Comparison of ENCODE assay signal across 19 cellular contexts in genomic region chr2:239533917-239534316, GRCh38.
DNase-seq lines count a peak whose midpoint lies in the region; ATAC-seq, FAIRE-seq and TF ChIP-seq lines count a peak whose summit lies in the region.
"Had no signal": no experiment of that assay in that cellular context is flagged by ENCODE, and none has a peak within 500 bp of the region (broad histone marks: within the 10 kb centered on the region; RNA-seq: fewer than 3 reads in every experiment).

No MANE protein-coding gene starts in this region.

- no peak overlapping the region for H3K23ac ChIP-seq in neuronal stem cell (ENCODE audit: low read depth, low read length, poor library complexity)

- H3K18ac ChIP-seq in neuronal stem cell (ENCODE audit: low read length): peak overlapping the region; percentile 65

- peak overlapping the region; percentile 59 for H2BK12ac ChIP-seq in neuronal stem cell (ENCODE audit: low read length)

- no peak overlapping the region for H4K8ac ChIP-seq in neuronal stem cell (ENCODE audit: low read depth, low read length)

- H3K36me3 Mint-ChIP-seq in natural killer cell treated with Interleukin-12 subunit alpha and Interleukin-12 subunit beta and Interleukin-15 and Interleukin-18, amount 100 ng/mL, for 72 hours: no peaks in the 10 kb centered on the region
- H3K36me3 Mint-ChIP-seq in natural killer cell: no peaks in the 10 kb centered on the region
- no peaks in the 10 kb centered on the region for H3K36me3 Mint-ChIP-seq in activated CD8-positive, alpha-beta T cell treated with anti-CD3 and anti-CD28 coated beads for 36 hours (ENCODE audit: low read depth)
- H3K36me3 Mint-ChIP-seq: immature natural killer cell had no signal

- peaks cover 0 to 2% of the 10 kb centered on the region in 2 donors for H3K36me3 ChIP-seq in neuronal stem cell (replicated peaks in 1 of 2; ENCODE audit: control insufficient read depth in 2 of 2, insufficient read depth in 2 of 2, low read length in 2 of 2)

- H3K4me2 ChIP-seq in neuronal stem cell (ENCODE audit: insufficient read depth, low read length, poor library complexity, severe bottlenecking): no peak overlapping the region
- H3K4me2 ChIP-seq: GM23338 had no signal

- peak overlapping the region; percentile 66 for H2AK5ac ChIP-seq in neuronal stem cell (ENCODE audit: low read depth, low read length)

- H2BK120ac ChIP-seq in neuronal stem cell (ENCODE audit: low read depth, low read length): peak overlapping the region; percentile 73

- intact Hi-C loops in natural killer cell (cut with micrococcal nuclease): no loop called here
- intact Hi-C loops in activated CD8-positive, alpha-beta T cell treated with anti-CD3 and anti-CD28 coated beads for 36 hours (cut with micrococcal nuclease): no loop called here

- no peak overlapping the region for H3K27ac ChIP-seq in neuronal stem cell (replicated peaks; ENCODE audit: low read length)
- H3K27ac ChIP-seq: body of pancreas had no signal

- no peak overlapping the region for H3K4ac ChIP-seq in neuronal stem cell (ENCODE audit: low read length)

- ATAC-seq in natural killer cell treated with Interleukin-12 subunit alpha and Interleukin-12 subunit beta and Interleukin-15 and Interleukin-18, amount 100 ng/mL, for 72 hours: no peak
- ATAC-seq in natural killer cell (no peak), HG03095 (IDR thresholded peaks at IDR 0.05; ENCODE audit: unreplicated experiment) (no peak)
- ATAC-seq in activated CD8-positive, alpha-beta T cell treated with anti-CD3 and anti-CD28 coated beads for 36 hours: no peak
- ATAC-seq: body of pancreas, GM23338 had no signal

- H3K14ac ChIP-seq in neuronal stem cell (ENCODE audit: low read length): no peak overlapping the region

- H2AFZ ChIP-seq in neuronal stem cell (ENCODE audit: low read length): no peak overlapping the region
- H2AFZ ChIP-seq: GM23338 had no signal

- no peak overlapping the region for H4K91ac ChIP-seq in neuronal stem cell (ENCODE audit: low read depth, low read length, poor library complexity)

- H3K9me3 Mint-ChIP-seq in natural killer cell treated with Interleukin-12 subunit alpha and Interleukin-12 subunit beta and Interleukin-15 and Interleukin-18, amount 100 ng/mL, for 72 hours: no peaks in the 10 kb centered on the region
- H3K9me3 Mint-ChIP-seq in natural killer cell: peaks cover 0 to 3% of the 10 kb centered on the region in 2 donors
- peaks cover 4% of the 10 kb centered on the region for H3K9me3 Mint-ChIP-seq in activated CD8-positive, alpha-beta T cell treated with anti-CD3 and anti-CD28 coated beads for 36 hours

- peak; percentile 31 for DNase-seq in natural killer cell treated with Interleukin-12 subunit alpha and Interleukin-12 subunit beta and Interleukin-15 and Interleukin-18, amount 100 ng/mL, for 72 hours (ENCODE audit: low spot score)
- DNase-seq in natural killer cell (no peak), fibroblast of villous mesenchyme (ENCODE audit: low read depth) (peak; percentile 22), neuronal stem cell (ENCODE audit: low spot score) (no peak), RCC 7860 (ENCODE audit: low spot score) (no peak), A172 (ENCODE audit: low spot score) (no peak)
- DNase-seq in activated CD8-positive, alpha-beta T cell treated with anti-CD3 and anti-CD28 coated beads for 36 hours: no peak
- DNase-seq: activated CD4-positive, alpha-beta T cell treated with anti-CD3 and anti-CD28 coated beads, Interleukin-2, amount 50 U/mL, for 48 hours; activated naive CD4-positive, alpha-beta T cell treated with anti-CD3 and anti-CD28 coated beads, Interleukin-2, amount 50 U/mL, for 16 hours; body of pancreas; CD4-positive, alpha-beta T cell; glutamatergic neuron; immature natural killer cell; naive B cell; NCI-H1694; NCI-H446; T-helper 1 cell had no signal

- H3K9ac ChIP-seq in neuronal stem cell (ENCODE audit: low read depth, low read length, poor library complexity): no peak overlapping the region

- H3K4me3 Mint-ChIP-seq in natural killer cell treated with Interleukin-12 subunit alpha and Interleukin-12 subunit beta and Interleukin-15 and Interleukin-18, amount 100 ng/mL, for 72 hours: no peak overlapping the region
- H3K4me3 Mint-ChIP-seq in natural killer cell: no peak overlapping the region
- H3K4me3 Mint-ChIP-seq in activated CD8-positive, alpha-beta T cell treated with anti-CD3 and anti-CD28 coated beads for 36 hours: no peak overlapping the region
- H3K4me3 Mint-ChIP-seq: CD4-positive, alpha-beta T cell; GM23338; immature natural killer cell; naive B cell had no signal

- no peak for FAIRE-seq in RCC 7860 (lab: Jason Lieb, UNC)

- peaks cover 0 to 5% (median 0%) of the 10 kb centered on the region in 3 experiments for H3K27me3 ChIP-seq in neuronal stem cell (ENCODE audit: control insufficient read depth in 3 of 3, insufficient read depth in 3 of 3, low read depth in 1 of 3, low read length in 3 of 3)
- H3K27me3 ChIP-seq: body of pancreas had no signal

- peaks cover 4 to 5% of the 10 kb centered on the region in 2 donors for H3K9me3 ChIP-seq in neuronal stem cell (replicated peaks in 1 of 2; ENCODE audit: control insufficient read depth in 2 of 2, insufficient read depth in 1 of 2, low read depth in 1 of 2, low read length in 2 of 2)

- CTCF ChIA-PET in activated CD8-positive, alpha-beta T cell treated with anti-CD3 and anti-CD28 coated beads for 36 hours (lab: Charles Lee): no interaction called here

- H3K4me1 Mint-ChIP-seq in natural killer cell treated with Interleukin-12 subunit alpha and Interleukin-12 subunit beta and Interleukin-15 and Interleukin-18, amount 100 ng/mL, for 72 hours (ENCODE audit: low read depth in 2 of 2): peaks cover 0 to 3% of the 10 kb centered on the region in 2 donors
- H3K4me1 Mint-ChIP-seq in natural killer cell: peaks cover 0 to 12% of the 10 kb centered on the region in 2 donors
- H3K4me1 Mint-ChIP-seq in activated CD8-positive, alpha-beta T cell treated with anti-CD3 and anti-CD28 coated beads for 36 hours (ENCODE audit: low read depth): no peaks in the 10 kb centered on the region
- H3K4me1 Mint-ChIP-seq: GM23338, immature natural killer cell, naive B cell had no signal

- peaks cover 3% of the 10 kb centered on the region for H3K79me1 ChIP-seq in neuronal stem cell (ENCODE audit: low read depth, low read length)

- peaks cover 19 to 23% of the 10 kb centered on the region in 2 donors for H3K4me1 ChIP-seq in neuronal stem cell (ENCODE audit: control insufficient read depth in 2 of 2, insufficient read depth in 1 of 2, low read depth in 1 of 2, low read length in 2 of 2)
- H3K4me1 ChIP-seq: body of pancreas had no signal

- H2BK5ac ChIP-seq in neuronal stem cell (ENCODE audit: low read length): no peak overlapping the region

- no CpG with 5 or more reads among the region's 7 CpGs for WGBS in neuronal stem cell (ENCODE audit: extremely low coverage in 2 of 2, insufficient read length in 2 of 2, insufficient replicate concordance in 1 of 2), 2 donors

- TF ChIP-seq CTCF in natural killer cell (IDR thresholded peaks at IDR 0.05) (no peak), fibroblast of villous mesenchyme (IDR thresholded peaks at IDR 0.05; ENCODE audit: insufficient read depth, low read depth, low read length) (no peak)
- TF ChIP-seq CTCF in activated CD8-positive, alpha-beta T cell treated with anti-CD3 and anti-CD28 coated beads for 36 hours (IDR thresholded peaks at IDR 0.05): no peak

- H3K27ac Mint-ChIP-seq in natural killer cell treated with Interleukin-12 subunit alpha and Interleukin-12 subunit beta and Interleukin-15 and Interleukin-18, amount 100 ng/mL, for 72 hours: no peak overlapping the region
- no peak overlapping the region for H3K27ac Mint-ChIP-seq in natural killer cell
- no peak overlapping the region for H3K27ac Mint-ChIP-seq in activated CD8-positive, alpha-beta T cell treated with anti-CD3 and anti-CD28 coated beads for 36 hours
- H3K27ac Mint-ChIP-seq: CD4-positive, alpha-beta T cell; GM23338; immature natural killer cell; naive B cell had no signal

- peaks cover 0 to 10% of the 10 kb centered on the region in 2 donors for H3K27me3 Mint-ChIP-seq in natural killer cell treated with Interleukin-12 subunit alpha and Interleukin-12 subunit beta and Interleukin-15 and Interleukin-18, amount 100 ng/mL, for 72 hours
- peaks cover 12 to 13% of the 10 kb centered on the region in 2 donors for H3K27me3 Mint-ChIP-seq in natural killer cell (ENCODE audit: low read depth in 2 of 2)
- H3K27me3 Mint-ChIP-seq in activated CD8-positive, alpha-beta T cell treated with anti-CD3 and anti-CD28 coated beads for 36 hours: peaks cover 2% of the 10 kb centered on the region
- H3K27me3 Mint-ChIP-seq: CD4-positive, alpha-beta T cell had no signal

- POLR2A ChIA-PET in activated CD8-positive, alpha-beta T cell treated with anti-CD3 and anti-CD28 coated beads for 36 hours (lab: Charles Lee): no interaction called here

- peak overlapping the region; percentile 90 for H2BK15ac ChIP-seq in neuronal stem cell (ENCODE audit: low read length)

- H3K4me3 ChIP-seq in fibroblast of villous mesenchyme (ENCODE audit: low read depth, low read length): no peak overlapping the region
- H3K4me3 ChIP-seq in neuronal stem cell (ENCODE audit: low read length in 2 of 2): no peak overlapping the region
- H3K4me3 ChIP-seq: body of pancreas, GM23338 had no signal

Comparison
In these comparisons a context has a peak if more than half of its experiments do, and no peak if none do; other contexts are left out.
1. DNase-seq: peak in natural killer cell treated with Interleukin-12 subunit alpha and Interleukin-12 subunit beta and Interleukin-15 and Interleukin-18, amount 100 ng/mL, for 72 hours (single experiment) and fibroblast of villous mesenchyme (single experiment); none in natural killer cell (single experiment), neuronal stem cell (single experiment), RCC 7860 (single experiment), activated CD8-positive, alpha-beta T cell treated with anti-CD3 and anti-CD28 coated beads for 36 hours (single experiment) and A172 (single experiment).